In the genomic region with DNA sequence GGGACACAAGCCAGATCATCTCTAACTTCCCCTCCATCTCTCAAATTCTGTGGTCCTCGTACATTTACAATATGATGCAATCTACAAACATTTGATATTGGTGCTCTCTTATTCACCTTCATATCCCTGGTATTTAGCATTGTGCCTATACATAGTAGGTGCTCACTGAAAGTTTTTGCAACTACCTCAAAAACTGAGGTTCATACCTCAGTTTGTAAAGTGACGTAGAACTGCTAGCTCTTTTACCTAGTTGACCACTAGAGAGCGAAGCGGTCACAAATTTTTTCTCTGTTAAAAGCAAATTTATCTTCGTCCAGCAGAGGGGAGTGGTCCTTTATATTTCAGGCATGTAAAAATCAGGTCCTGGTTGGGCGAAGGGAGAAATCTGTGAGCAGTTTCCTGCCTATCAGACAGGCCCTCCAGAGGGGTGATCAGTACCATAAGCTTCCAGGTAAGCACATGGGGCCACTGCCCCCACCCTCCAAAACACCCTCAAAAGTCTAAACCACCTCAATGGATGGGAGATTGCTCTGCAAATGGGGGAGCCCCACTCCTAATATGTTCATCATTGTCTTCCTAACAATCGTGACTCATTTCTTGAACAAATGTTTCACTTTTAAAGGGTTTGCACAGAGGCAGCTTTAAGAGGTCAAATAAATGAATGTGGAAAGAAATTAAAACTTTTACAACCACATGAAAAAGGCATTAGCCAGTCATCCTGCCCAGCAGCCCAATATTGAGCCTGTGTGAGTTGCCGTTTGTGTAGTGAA, we compare ENCODE assay signal across 1 cellular context.
TF ChIP-seq lines count a peak whose summit lies in the region.

No MANE protein-coding gene starts in this region.

TF ChIP-seq in K562, 482 proteins besides CTCF, POLR2A, EP300 and RAD21 (continued from another document and continues in another):
- TF ChIP-seq, protein P1, sequence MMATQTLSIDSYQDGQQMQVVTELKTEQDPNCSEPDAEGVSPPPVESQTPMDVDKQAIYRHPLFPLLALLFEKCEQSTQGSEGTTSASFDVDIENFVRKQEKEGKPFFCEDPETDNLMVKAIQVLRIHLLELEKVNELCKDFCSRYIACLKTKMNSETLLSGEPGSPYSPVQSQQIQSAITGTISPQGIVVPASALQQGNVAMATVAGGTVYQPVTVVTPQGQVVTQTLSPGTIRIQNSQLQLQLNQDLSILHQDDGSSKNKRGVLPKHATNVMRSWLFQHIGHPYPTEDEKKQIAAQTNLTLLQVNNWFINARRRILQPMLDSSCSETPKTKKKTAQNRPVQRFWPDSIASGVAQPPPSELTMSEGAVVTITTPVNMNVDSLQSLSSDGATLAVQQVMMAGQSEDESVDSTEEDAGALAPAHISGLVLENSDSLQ (IDR thresholded peaks at IDR 0.05), result peak; percentile 70
- TF ChIP-seq, protein P2, sequence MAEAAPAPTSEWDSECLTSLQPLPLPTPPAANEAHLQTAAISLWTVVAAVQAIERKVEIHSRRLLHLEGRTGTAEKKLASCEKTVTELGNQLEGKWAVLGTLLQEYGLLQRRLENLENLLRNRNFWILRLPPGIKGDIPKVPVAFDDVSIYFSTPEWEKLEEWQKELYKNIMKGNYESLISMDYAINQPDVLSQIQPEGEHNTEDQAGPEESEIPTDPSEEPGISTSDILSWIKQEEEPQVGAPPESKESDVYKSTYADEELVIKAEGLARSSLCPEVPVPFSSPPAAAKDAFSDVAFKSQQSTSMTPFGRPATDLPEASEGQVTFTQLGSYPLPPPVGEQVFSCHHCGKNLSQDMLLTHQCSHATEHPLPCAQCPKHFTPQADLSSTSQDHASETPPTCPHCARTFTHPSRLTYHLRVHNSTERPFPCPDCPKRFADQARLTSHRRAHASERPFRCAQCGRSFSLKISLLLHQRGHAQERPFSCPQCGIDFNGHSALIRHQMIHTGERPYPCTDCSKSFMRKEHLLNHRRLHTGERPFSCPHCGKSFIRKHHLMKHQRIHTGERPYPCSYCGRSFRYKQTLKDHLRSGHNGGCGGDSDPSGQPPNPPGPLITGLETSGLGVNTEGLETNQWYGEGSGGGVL (CRISPR knock-in tag; IDR thresholded peaks at IDR 0.05), result no peak
- TF ChIP-seq, protein P3, sequence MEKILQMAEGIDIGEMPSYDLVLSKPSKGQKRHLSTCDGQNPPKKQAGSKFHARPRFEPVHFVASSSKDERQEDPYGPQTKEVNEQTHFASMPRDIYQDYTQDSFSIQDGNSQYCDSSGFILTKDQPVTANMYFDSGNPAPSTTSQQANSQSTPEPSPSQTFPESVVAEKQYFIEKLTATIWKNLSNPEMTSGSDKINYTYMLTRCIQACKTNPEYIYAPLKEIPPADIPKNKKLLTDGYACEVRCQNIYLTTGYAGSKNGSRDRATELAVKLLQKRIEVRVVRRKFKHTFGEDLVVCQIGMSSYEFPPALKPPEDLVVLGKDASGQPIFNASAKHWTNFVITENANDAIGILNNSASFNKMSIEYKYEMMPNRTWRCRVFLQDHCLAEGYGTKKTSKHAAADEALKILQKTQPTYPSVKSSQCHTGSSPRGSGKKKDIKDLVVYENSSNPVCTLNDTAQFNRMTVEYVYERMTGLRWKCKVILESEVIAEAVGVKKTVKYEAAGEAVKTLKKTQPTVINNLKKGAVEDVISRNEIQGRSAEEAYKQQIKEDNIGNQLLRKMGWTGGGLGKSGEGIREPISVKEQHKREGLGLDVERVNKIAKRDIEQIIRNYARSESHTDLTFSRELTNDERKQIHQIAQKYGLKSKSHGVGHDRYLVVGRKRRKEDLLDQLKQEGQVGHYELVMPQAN (IDR thresholded peaks at IDR 0.05; ENCODE audit: borderline replicate concordance), result no peak
- TF ChIP-seq NFE2L1 (tag; IDR thresholded peaks at IDR 0.05; ENCODE audit: borderline replicate concordance, low read depth) (no peak), ZNF431 (CRISPR knock-in tag; IDR thresholded peaks at IDR 0.05) (no peak), CSDE1 (IDR thresholded peaks at IDR 0.05) (0 out of 4 replicates have a peak, but pooled peaks of 1 of the 2 experiments have one; percentile 19), SRSF1 (IDR thresholded peaks at IDR 0.05; ENCODE audit: low read depth, low read length) (no peak), CC2D1A (IDR thresholded peaks at IDR 0.05) (peak; percentile 78), SMAD4 (CRISPR knock-in tag; conservative IDR thresholded peaks at IDR 0.05) (0 out of 2 replicates have a peak, but pooled peaks have one; percentile 24), NFATC3 (IDR thresholded peaks at IDR 0.05) (no peak), MCM5 (IDR thresholded peaks at IDR 0.05; ENCODE audit: low read depth) (no peak), ZNF12 (CRISPR knock-in tag; IDR thresholded peaks at IDR 0.05) (no peak), ZNF133 (CRISPR knock-in tag; IDR thresholded peaks at IDR 0.05) (no peak), POLR3A (IDR thresholded peaks at IDR 0.05; ENCODE audit: borderline replicate concordance, extremely low read depth, insufficient read depth, insufficient read length) (no peak), FOXK1 (CRISPR knock-in tag; IDR thresholded peaks at IDR 0.05; ENCODE audit: borderline replicate concordance) (no peak), CBFA2T2 (conservative IDR thresholded peaks at IDR 0.05) (no peak), CREB1 (IDR thresholded peaks at IDR 0.05) (peak; percentile 46; the same call in 1 of the 2 replicates), CREB1 (CRISPR knock-in tag; IDR thresholded peaks at IDR 0.05) (peak; percentile 61), POLR2AphosphoS5 (IDR thresholded peaks at IDR 0.05; ENCODE audit: control insufficient read depth, insufficient read depth, low read depth, low read length) (no peak), STAT5A (IDR thresholded peaks at IDR 0.05; ENCODE audit: borderline replicate concordance, low read length) (no peak), FOXA3 (CRISPR knock-in tag; conservative IDR thresholded peaks at IDR 0.05 in 1 of 2, IDR thresholded peaks at IDR 0.05 in 1 of 2) (0 out of 4 replicates have a peak, but pooled peaks of 1 of the 2 experiments have one; percentile 18), ZNF583 (CRISPR knock-in tag; IDR thresholded peaks at IDR 0.05) (no peak), SRF (CRISPR knock-in tag; IDR thresholded peaks at IDR 0.05) (peak in 1 of 2 experiments; percentile 47; a peak in 1 of 4 replicates), ZNF780A (CRISPR knock-in tag; IDR thresholded peaks at IDR 0.05) (no peak), MAFK (IDR thresholded peaks at IDR 0.05; ENCODE audit: low read length) (peak; percentile 9; the same call in 1 of the 2 replicates), HCFC1 (IDR thresholded peaks at IDR 0.05; ENCODE audit: low read depth, low read length) (no peak), ZFX (CRISPR knock-in tag; IDR thresholded peaks at IDR 0.05) (no peak), XRCC4 (IDR thresholded peaks at IDR 0.05; ENCODE audit: extremely low read depth, insufficient read depth, insufficient read length) (no peak), ZNF830 (CRISPR knock-in tag; IDR thresholded peaks at IDR 0.05) (no peak), BCOR (IDR thresholded peaks at IDR 0.05) (peak; percentile 69; the same call in 1 of the 2 replicates), SMARCA4 (IDR thresholded peaks at IDR 0.05) (no peak), FOXK2 (conservative IDR thresholded peaks at IDR 0.05 in 1 of 2, IDR thresholded peaks at IDR 0.05 in 1 of 2; ENCODE audit: low read depth in 2 of 2) (no peak), KLF16 (IDR thresholded peaks at IDR 0.05) (peak; percentile 57; the same call in 1 of the 2 replicates)
- TF ChIP-seq, protein P4, sequence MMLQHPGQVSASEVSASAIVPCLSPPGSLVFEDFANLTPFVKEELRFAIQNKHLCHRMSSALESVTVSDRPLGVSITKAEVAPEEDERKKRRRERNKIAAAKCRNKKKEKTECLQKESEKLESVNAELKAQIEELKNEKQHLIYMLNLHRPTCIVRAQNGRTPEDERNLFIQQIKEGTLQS (IDR thresholded peaks at IDR 0.05), result peak; percentile 72
- TF ChIP-seq, protein P4 (CRISPR knock-in tag; conservative IDR thresholded peaks at IDR 0.05), result 0 out of 2 replicates have a peak, but pooled peaks have one; percentile 52
- TF ChIP-seq, protein P5, sequence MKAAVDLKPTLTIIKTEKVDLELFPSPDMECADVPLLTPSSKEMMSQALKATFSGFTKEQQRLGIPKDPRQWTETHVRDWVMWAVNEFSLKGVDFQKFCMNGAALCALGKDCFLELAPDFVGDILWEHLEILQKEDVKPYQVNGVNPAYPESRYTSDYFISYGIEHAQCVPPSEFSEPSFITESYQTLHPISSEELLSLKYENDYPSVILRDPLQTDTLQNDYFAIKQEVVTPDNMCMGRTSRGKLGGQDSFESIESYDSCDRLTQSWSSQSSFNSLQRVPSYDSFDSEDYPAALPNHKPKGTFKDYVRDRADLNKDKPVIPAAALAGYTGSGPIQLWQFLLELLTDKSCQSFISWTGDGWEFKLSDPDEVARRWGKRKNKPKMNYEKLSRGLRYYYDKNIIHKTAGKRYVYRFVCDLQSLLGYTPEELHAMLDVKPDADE (conservative IDR thresholded peaks at IDR 0.05; ENCODE audit: control insufficient read depth, low read depth, low read length), result no peak
- TF ChIP-seq, protein P6, sequence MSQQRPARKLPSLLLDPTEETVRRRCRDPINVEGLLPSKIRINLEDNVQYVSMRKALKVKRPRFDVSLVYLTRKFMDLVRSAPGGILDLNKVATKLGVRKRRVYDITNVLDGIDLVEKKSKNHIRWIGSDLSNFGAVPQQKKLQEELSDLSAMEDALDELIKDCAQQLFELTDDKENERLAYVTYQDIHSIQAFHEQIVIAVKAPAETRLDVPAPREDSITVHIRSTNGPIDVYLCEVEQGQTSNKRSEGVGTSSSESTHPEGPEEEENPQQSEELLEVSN (IDR thresholded peaks at IDR 0.05; ENCODE audit: borderline replicate concordance in 1 of 2, extremely low read depth in 1 of 2, insufficient read depth in 1 of 2, insufficient read length in 1 of 2, low read depth in 1 of 2, low read length in 1 of 2, poor library complexity in 1 of 2, severe bottlenecking in 1 of 2), result no peak
- TF ChIP-seq, protein P7, sequence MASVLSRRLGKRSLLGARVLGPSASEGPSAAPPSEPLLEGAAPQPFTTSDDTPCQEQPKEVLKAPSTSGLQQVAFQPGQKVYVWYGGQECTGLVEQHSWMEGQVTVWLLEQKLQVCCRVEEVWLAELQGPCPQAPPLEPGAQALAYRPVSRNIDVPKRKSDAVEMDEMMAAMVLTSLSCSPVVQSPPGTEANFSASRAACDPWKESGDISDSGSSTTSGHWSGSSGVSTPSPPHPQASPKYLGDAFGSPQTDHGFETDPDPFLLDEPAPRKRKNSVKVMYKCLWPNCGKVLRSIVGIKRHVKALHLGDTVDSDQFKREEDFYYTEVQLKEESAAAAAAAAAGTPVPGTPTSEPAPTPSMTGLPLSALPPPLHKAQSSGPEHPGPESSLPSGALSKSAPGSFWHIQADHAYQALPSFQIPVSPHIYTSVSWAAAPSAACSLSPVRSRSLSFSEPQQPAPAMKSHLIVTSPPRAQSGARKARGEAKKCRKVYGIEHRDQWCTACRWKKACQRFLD (CRISPR knock-in tag; IDR thresholded peaks at IDR 0.05), result no peak
- TF ChIP-seq, protein P8, sequence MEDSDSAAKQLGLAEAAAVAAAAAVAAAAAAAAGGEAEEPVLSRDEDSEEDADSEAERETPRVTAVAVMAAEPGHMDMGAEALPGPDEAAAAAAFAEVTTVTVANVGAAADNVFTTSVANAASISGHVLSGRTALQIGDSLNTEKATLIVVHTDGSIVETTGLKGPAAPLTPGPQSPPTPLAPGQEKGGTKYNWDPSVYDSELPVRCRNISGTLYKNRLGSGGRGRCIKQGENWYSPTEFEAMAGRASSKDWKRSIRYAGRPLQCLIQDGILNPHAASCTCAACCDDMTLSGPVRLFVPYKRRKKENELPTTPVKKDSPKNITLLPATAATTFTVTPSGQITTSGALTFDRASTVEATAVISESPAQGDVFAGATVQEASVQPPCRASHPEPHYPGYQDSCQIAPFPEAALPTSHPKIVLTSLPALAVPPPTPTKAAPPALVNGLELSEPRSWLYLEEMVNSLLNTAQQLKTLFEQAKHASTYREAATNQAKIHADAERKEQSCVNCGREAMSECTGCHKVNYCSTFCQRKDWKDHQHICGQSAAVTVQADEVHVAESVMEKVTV (CRISPR knock-in tag; IDR thresholded peaks at IDR 0.05), result peak; percentile 88
- TF ChIP-seq, protein P9, sequence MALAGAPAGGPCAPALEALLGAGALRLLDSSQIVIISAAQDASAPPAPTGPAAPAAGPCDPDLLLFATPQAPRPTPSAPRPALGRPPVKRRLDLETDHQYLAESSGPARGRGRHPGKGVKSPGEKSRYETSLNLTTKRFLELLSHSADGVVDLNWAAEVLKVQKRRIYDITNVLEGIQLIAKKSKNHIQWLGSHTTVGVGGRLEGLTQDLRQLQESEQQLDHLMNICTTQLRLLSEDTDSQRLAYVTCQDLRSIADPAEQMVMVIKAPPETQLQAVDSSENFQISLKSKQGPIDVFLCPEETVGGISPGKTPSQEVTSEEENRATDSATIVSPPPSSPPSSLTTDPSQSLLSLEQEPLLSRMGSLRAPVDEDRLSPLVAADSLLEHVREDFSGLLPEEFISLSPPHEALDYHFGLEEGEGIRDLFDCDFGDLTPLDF (CRISPR knock-in tag; IDR thresholded peaks at IDR 0.05), result peak; percentile 41; the same call in 1 of the 2 replicates
- TF ChIP-seq, protein P10, sequence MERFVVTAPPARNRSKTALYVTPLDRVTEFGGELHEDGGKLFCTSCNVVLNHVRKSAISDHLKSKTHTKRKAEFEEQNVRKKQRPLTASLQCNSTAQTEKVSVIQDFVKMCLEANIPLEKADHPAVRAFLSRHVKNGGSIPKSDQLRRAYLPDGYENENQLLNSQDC (CRISPR knock-in tag; IDR thresholded peaks at IDR 0.05), result no peak
- TF ChIP-seq, protein P11, sequence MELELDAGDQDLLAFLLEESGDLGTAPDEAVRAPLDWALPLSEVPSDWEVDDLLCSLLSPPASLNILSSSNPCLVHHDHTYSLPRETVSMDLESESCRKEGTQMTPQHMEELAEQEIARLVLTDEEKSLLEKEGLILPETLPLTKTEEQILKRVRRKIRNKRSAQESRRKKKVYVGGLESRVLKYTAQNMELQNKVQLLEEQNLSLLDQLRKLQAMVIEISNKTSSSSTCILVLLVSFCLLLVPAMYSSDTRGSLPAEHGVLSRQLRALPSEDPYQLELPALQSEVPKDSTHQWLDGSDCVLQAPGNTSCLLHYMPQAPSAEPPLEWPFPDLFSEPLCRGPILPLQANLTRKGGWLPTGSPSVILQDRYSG (tag; conservative IDR thresholded peaks at IDR 0.05; ENCODE audit: low read depth), result no peak
- TF ChIP-seq, protein P12, sequence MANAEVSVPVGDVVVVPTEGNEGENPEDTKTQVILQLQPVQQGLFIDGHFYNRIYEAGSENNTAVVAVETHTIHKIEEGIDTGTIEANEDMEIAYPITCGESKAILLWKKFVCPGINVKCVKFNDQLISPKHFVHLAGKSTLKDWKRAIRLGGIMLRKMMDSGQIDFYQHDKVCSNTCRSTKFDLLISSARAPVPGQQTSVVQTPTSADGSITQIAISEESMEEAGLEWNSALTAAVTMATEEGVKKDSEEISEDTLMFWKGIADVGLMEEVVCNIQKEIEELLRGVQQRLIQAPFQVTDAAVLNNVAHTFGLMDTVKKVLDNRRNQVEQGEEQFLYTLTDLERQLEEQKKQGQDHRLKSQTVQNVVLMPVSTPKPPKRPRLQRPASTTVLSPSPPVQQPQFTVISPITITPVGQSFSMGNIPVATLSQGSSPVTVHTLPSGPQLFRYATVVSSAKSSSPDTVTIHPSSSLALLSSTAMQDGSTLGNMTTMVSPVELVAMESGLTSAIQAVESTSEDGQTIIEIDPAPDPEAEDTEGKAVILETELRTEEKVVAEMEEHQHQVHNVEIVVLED (CRISPR knock-in tag; IDR thresholded peaks at IDR 0.05), result no peak
